Comparison of ENCODE assay signal across 8 cellular contexts in genomic region chr3:165206454-165207266, GRCh38. TPM values are rescaled to one million over a fixed set of nuclear protein-coding genes. Genes with fewer than 3 reads are reported as not detected.
A peak's percentile ranks its signal among the peaks of the same experiment; 100 is the strongest.
DNase-seq lines count a peak whose midpoint lies in the region; ATAC-seq and TF ChIP-seq lines count a peak whose summit lies in the region.

No MANE protein-coding gene starts in this region.

- peaks cover 3% of the 10 kb centered on the region for H3K4me1 Mint-ChIP-seq in activated CD4-positive, alpha-beta T cell treated with anti-CD3 and anti-CD28 coated beads, Interleukin-2, amount 10 ng/mL, durations not matched to agents 24 days and 14 days
- H3K4me1 Mint-ChIP-seq in nephron progenitor cell (no peaks in the 10 kb centered on the region), immature natural killer cell (no peaks in the 10 kb centered on the region)

- H3K27ac Mint-ChIP-seq in activated CD4-positive, alpha-beta T cell treated with anti-CD3 and anti-CD28 coated beads, Interleukin-2, amount 10 ng/mL, durations not matched to agents 24 days and 14 days: no peak overlapping the region
- H3K27ac Mint-ChIP-seq in nephron progenitor cell: no peak overlapping the region
- H3K27ac Mint-ChIP-seq in immature natural killer cell: no peak overlapping the region

- H3K9me3 Mint-ChIP-seq in activated CD4-positive, alpha-beta T cell treated with anti-CD3 and anti-CD28 coated beads, Interleukin-2, amount 10 ng/mL, durations not matched to agents 24 days and 14 days: no peaks in the 10 kb centered on the region
- H3K9me3 Mint-ChIP-seq in nephron progenitor cell (no peaks in the 10 kb centered on the region), immature natural killer cell (peaks cover 4 to 24% (median 9%) of the 10 kb centered on the region in 6 donors)

- no peaks in the 10 kb centered on the region for H3K36me3 Mint-ChIP-seq in activated CD4-positive, alpha-beta T cell treated with anti-CD3 and anti-CD28 coated beads, Interleukin-2, amount 10 ng/mL, durations not matched to agents 24 days and 14 days (ENCODE audit: low read depth)
- H3K36me3 Mint-ChIP-seq in nephron progenitor cell (ENCODE audit: low read depth) (no peaks in the 10 kb centered on the region), immature natural killer cell (no peaks in the 10 kb centered on the region)

- ATAC-seq in GM19372 (IDR thresholded peaks at IDR 0.05; ENCODE audit: low read depth, unreplicated experiment): peak; percentile 96
- peak; percentile 99 for ATAC-seq in HG03354 (IDR thresholded peaks at IDR 0.05; ENCODE audit: poor library complexity, severe bottlenecking, unreplicated experiment)

- H3K27me3 Mint-ChIP-seq in activated CD4-positive, alpha-beta T cell treated with anti-CD3 and anti-CD28 coated beads, Interleukin-2, amount 10 ng/mL, durations not matched to agents 24 days and 14 days: peaks cover 9% of the 10 kb centered on the region
- H3K27me3 Mint-ChIP-seq in nephron progenitor cell (ENCODE audit: low read depth, poor library complexity) (peaks cover 6% of the 10 kb centered on the region), immature natural killer cell (ENCODE audit: low read depth in 3 of 3) (peaks cover 0 to 5% (median 2%) of the 10 kb centered on the region in 3 donors)

- intact Hi-C loops in activated CD4-positive, alpha-beta T cell treated with anti-CD3 and anti-CD28 coated beads, Interleukin-2, amount 10 ng/mL, durations not matched to agents 24 days and 14 days (cut with micrococcal nuclease): no loop called here

- peak overlapping the region; percentile 38 for H3K4me3 ChIP-seq in fibroblast of mammary gland (ENCODE audit: control insufficient read depth, low read depth, low read length)

- TF ChIP-seq CTCF in fibroblast of mammary gland (conservative IDR thresholded peaks at IDR 0.05; ENCODE audit: control insufficient read depth, insufficient read depth, low read depth, low read length) (peak; percentile 95), nephron progenitor cell (IDR thresholded peaks at IDR 0.05) (peak; percentile 80)

- H3K4me3 Mint-ChIP-seq in activated CD4-positive, alpha-beta T cell treated with anti-CD3 and anti-CD28 coated beads, Interleukin-2, amount 10 ng/mL, durations not matched to agents 24 days and 14 days: peak overlapping the region; percentile 58
- H3K4me3 Mint-ChIP-seq in nephron progenitor cell (peak overlapping the region; percentile 84), immature natural killer cell (peak overlapping the region in 1 of 5 donors; percentile 40)

- DNase-seq in DMS 273 (lab: John Stamatoyannopoulos, UW; ENCODE audit: unreplicated experiment): peak; percentile 95
- peak; percentile 51 for DNase-seq in NCI-H226
- DNase-seq in activated CD4-positive, alpha-beta T cell treated with anti-CD3 and anti-CD28 coated beads, Interleukin-2, amount 10 ng/mL, durations not matched to agents 24 days and 14 days: peak; percentile 78
- DNase-seq in fibroblast of mammary gland (ENCODE audit: low read depth): peak; percentile 80
- peak; percentile 73 for DNase-seq in nephron progenitor cell
- DNase-seq in immature natural killer cell: no peak

RNA-seq across cellular contexts. Expression of gene SLITRK3, which starts 10.5 kb away (rescaled TPM):
- total RNA-seq in activated CD4-positive, alpha-beta T cell treated with anti-CD3 and anti-CD28 coated beads, Interleukin-2, amount 10 ng/mL, durations not matched to agents 24 days and 14 days: not detected in 2 replicates
- not detected for polyA plus RNA-seq in immature natural killer cell

Comparison
In these comparisons a context has a peak if more than half of its experiments do, and no peak if none do; other contexts are left out.
1. DNase-seq: peak in DMS 273 (single experiment), NCI-H226 (single experiment), activated CD4-positive, alpha-beta T cell treated with anti-CD3 and anti-CD28 coated beads, Interleukin-2, amount 10 ng/mL, durations not matched to agents 24 days and 14 days (single experiment), fibroblast of mammary gland (single experiment) and nephron progenitor cell (single experiment); none in immature natural killer cell (0 of 3).